ENCODE assay signal across 1 cellular context in genomic region chr12:2111816-2112215, GRCh38.
TF ChIP-seq lines count a peak whose summit lies in the region.

No MANE protein-coding gene starts in this region.

TF ChIP-seq in HepG2, 621 proteins besides CTCF, POLR2A, EP300 and RAD21:
- TF ChIP-seq MNT (IDR thresholded peaks at IDR 0.05) (peak; percentile 19; the same call in 1 of the 2 replicates), ESRRA (CRISPR knock-in tag; IDR thresholded peaks at IDR 0.05; ENCODE audit: low read depth) (no peak), DDIT3 (CRISPR knock-in tag; IDR thresholded peaks at IDR 0.05) (no peak), PTBP1 (IDR thresholded peaks at IDR 0.05; ENCODE audit: low read depth, low read length, poor library complexity, severe bottlenecking) (no peak)
